8 cellular contexts compared by ENCODE assay signal in genomic region chr9:99106044-99106375, GRCh38. TPM values are rescaled to one million over a fixed set of nuclear protein-coding genes. Genes with fewer than 3 reads are reported as not detected.
DNase-seq lines count a peak whose midpoint lies in the region; ATAC-seq and TF ChIP-seq lines count a peak whose summit lies in the region.

No MANE protein-coding gene starts in this region.

- no peaks in the 10 kb centered on the region for H3K9me3 Mint-ChIP-seq in WTC11
- H3K9me3 Mint-ChIP-seq in glutamatergic neuron (ENCODE audit: unreplicated experiment) = peaks cover 11% of the 10 kb centered on the region

- H3K27me3 ChIP-seq in H7 (ENCODE audit: control insufficient read depth, insufficient read depth, low read length) = peaks cover 3% of the 10 kb centered on the region
- H3K27me3 ChIP-seq in skeletal muscle tissue (ENCODE audit: control insufficient read depth in 3 of 3, insufficient read depth in 3 of 3, low read length in 3 of 3) = no peaks in the 10 kb centered on the region

- TF ChIP-seq CTCF in WTC11 (IDR thresholded peaks at IDR 0.05) (no peak), glutamatergic neuron (IDR thresholded peaks at IDR 0.05; ENCODE audit: partially characterized antibody, unreplicated experiment) (no peak)

- peak overlapping the region; percentile 86 for H3K27ac ChIP-seq in skeletal muscle tissue (ENCODE audit: low read depth, low read length)

- peak overlapping the region; percentile 82 for H3K4me3 Mint-ChIP-seq in WTC11
- H3K4me3 Mint-ChIP-seq in glutamatergic neuron (ENCODE audit: unreplicated experiment) = peak overlapping the region; percentile 93

- DNase-seq in H7 = no peak
- no peak for DNase-seq in WTC11 (ENCODE audit: low spot score)
- DNase-seq in glutamatergic neuron = no peak
- DNase-seq in retina = no peak
- DNase-seq in epidermal melanocyte (ENCODE audit: insufficient read length, low spot score) = no peak
- no peak for DNase-seq in UCSD-AML1 (lab: John Stamatoyannopoulos, UW; ENCODE audit: unreplicated experiment)

- POLR2A ChIA-PET in WTC11 (lab: Charles Lee) = interaction anchor here (1.8 kb wide), 1 partner anchor 108 kb away, joined by 5 read pairs; no protein-coding TSS in a partner anchor

- H3K4me1 ChIP-seq in skeletal muscle tissue (ENCODE audit: control insufficient read depth in 3 of 3, insufficient read depth in 3 of 3, low read length in 3 of 3) = peaks cover 28 to 32% (median 32%) of the 10 kb centered on the region in 3 donors

- H3K4me3 ChIP-seq in H7 (ENCODE audit: insufficient read depth, low read depth, low read length) (peak overlapping the region; percentile 71), skeletal muscle tissue (ENCODE audit: low read length in 3 of 3) (peak overlapping the region; percentile 76 to 80 (median 76))

- H3K4me1 Mint-ChIP-seq in WTC11 (peaks cover 42% of the 10 kb centered on the region), glutamatergic neuron (ENCODE audit: low read depth, unreplicated experiment) (peaks cover 52% of the 10 kb centered on the region)

- CTCF ChIA-PET in WTC11 (lab: Charles Lee) = no interaction called here

- H3K36me3 ChIP-seq in H7 (replicated peaks; ENCODE audit: control insufficient read depth, insufficient read depth, low read length) (no peaks in the 10 kb centered on the region), skeletal muscle tissue (ENCODE audit: control insufficient read depth in 3 of 3, insufficient read depth in 3 of 3, low read length in 3 of 3) (no peaks in the 10 kb centered on the region)

- no peaks in the 10 kb centered on the region for H3K9me3 ChIP-seq in skeletal muscle tissue (ENCODE audit: control insufficient read depth in 3 of 3, low read length in 3 of 3)

- no peaks in the 10 kb centered on the region for H3K36me3 Mint-ChIP-seq in WTC11
- H3K36me3 Mint-ChIP-seq in glutamatergic neuron (ENCODE audit: unreplicated experiment) = no peaks in the 10 kb centered on the region

- 0 out of 2 replicates have a peak overlapping the region, but pooled peaks have one; percentile 2 for H3K27ac Mint-ChIP-seq in WTC11
- H3K27ac Mint-ChIP-seq in glutamatergic neuron (ENCODE audit: unreplicated experiment) = peak overlapping the region; percentile 84

- peak overlapping the region; percentile 79 to 83 (median 81) for H3K9ac ChIP-seq in skeletal muscle tissue (ENCODE audit: low read depth in 1 of 3, low read length in 3 of 3)

- H3K27me3 Mint-ChIP-seq in WTC11 (ENCODE audit: low read depth) (peaks cover 18% of the 10 kb centered on the region), glutamatergic neuron (ENCODE audit: unreplicated experiment) (peaks cover 12% of the 10 kb centered on the region)

- ATAC-seq in WTC11 = no peak
- no peak for ATAC-seq in HG03280 (IDR thresholded peaks at IDR 0.05; ENCODE audit: unreplicated experiment)

TF ChIP-seq in WTC11, 78 proteins besides CTCF, POLR2A, EP300 and RAD21:
- no peak for TF ChIP-seq NR2C2 (CRISPR knock-in tag; IDR thresholded peaks at IDR 0.05)
- TF ChIP-seq CDX4 (CRISPR knock-in tag; IDR thresholded peaks at IDR 0.05; ENCODE audit: borderline replicate concordance) = no peak
- TF ChIP-seq RELA (CRISPR knock-in tag; IDR thresholded peaks at IDR 0.05; ENCODE audit: borderline replicate concordance) = no peak
- TF ChIP-seq CREM (CRISPR knock-in tag; IDR thresholded peaks at IDR 0.05) = no peak
- no peak for TF ChIP-seq ZNF219 (CRISPR knock-in tag; IDR thresholded peaks at IDR 0.05; ENCODE audit: borderline replicate concordance)
- no peak for TF ChIP-seq JAZF1 (CRISPR knock-in tag; IDR thresholded peaks at IDR 0.05)
- TF ChIP-seq MYBL2 (CRISPR knock-in tag; IDR thresholded peaks at IDR 0.05) = no peak
- no peak for TF ChIP-seq ZMAT4 (CRISPR knock-in tag; IDR thresholded peaks at IDR 0.05)
- TF ChIP-seq ARID4B (CRISPR knock-in tag; IDR thresholded peaks at IDR 0.05; ENCODE audit: borderline replicate concordance) = no peak
- TF ChIP-seq STAT6 (CRISPR knock-in tag; conservative IDR thresholded peaks at IDR 0.05; ENCODE audit: low read depth) = no peak
- no peak for TF ChIP-seq ZNF232 (CRISPR knock-in tag; IDR thresholded peaks at IDR 0.05)
- TF ChIP-seq TP53 (CRISPR knock-in tag; IDR thresholded peaks at IDR 0.05) = no peak
- TF ChIP-seq EMX1 (CRISPR knock-in tag; IDR thresholded peaks at IDR 0.05) = no peak
- TF ChIP-seq ZNF138 (CRISPR knock-in tag; conservative IDR thresholded peaks at IDR 0.05) = no peak
- no peak for TF ChIP-seq ZBTB43 (CRISPR knock-in tag; IDR thresholded peaks at IDR 0.05)

RNA-seq across cellular contexts. Expression of gene TGFBR1, which starts 1.1 kb away (rescaled TPM):
- total RNA-seq in H7 (2014; rRNA removed; shearing (Covaris generic)) = 16.9 and 23.4 TPM in 2 replicates
- total RNA-seq in WTC11 (2021) (39.0 to 44.6 TPM (median 42.4 TPM) in 3 replicates), glutamatergic neuron (ENCODE audit: unreplicated experiment) (207 TPM), skeletal muscle tissue (38.1 TPM)
